Comparison of ENCODE assay signal across 1 cellular context in the genomic region with DNA sequence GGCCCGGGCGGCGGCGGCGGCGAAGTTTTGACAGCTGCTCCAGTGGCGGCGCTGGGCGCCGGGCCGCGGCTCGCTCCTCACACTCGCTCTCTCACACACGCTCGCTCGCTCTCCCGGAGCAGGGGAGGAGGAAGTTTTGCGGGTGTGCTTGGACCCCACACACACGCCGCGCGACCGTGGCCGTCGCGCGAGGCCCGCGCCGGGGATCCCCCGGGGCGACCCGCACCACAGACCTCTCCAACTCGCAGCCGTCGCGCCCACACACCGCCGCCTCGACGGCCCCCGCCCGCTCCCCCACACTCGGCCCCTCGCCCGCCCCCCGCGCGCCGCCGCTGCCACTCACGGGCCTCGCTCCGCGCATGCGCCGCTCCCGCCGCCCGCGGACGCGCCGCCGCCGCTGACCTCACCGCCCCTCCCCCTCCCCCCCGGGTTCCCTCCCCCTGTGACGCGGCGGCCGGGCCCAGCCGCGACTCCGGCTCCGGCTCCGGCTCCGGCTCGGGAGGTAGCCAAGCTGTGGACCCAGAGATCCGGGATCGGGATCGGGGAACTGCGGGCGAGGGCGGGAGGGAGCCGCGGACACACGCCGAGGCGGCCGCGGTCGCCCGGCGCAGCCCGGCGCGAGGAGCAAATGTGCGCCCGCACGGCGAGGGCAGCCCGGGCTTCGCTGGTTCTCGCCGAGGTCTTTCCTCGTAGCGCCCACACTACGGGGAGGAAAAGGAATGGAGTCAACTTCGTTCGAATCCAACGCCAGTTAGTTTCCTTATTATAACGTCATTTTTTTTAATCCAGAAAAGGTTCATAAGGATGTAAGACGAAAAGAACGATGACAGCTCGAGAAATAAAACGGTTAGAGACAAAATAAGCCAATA.
A peak's percentile ranks its signal among the peaks of the same experiment; 100 is the strongest.
TF ChIP-seq lines count a peak whose summit lies in the region.

No MANE protein-coding gene starts in this region.

TF ChIP-seq in HepG2, 621 proteins besides CTCF, POLR2A, EP300 and RAD21 (continued from another document):
- TF ChIP-seq, protein P1, sequence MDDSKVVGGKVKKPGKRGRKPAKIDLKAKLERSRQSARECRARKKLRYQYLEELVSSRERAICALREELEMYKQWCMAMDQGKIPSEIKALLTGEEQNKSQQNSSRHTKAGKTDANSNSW (CRISPR knock-in tag; IDR thresholded peaks at IDR 0.05; ENCODE audit: borderline replicate concordance): peak; percentile 46; the same call in 1 of the 2 replicates
- TF ChIP-seq NFKB2 (CRISPR knock-in tag; IDR thresholded peaks at IDR 0.05; ENCODE audit: borderline replicate concordance) (peak; percentile 46; the same call in 1 of the 2 replicates), ZNF549 (CRISPR knock-in tag; IDR thresholded peaks at IDR 0.05) (no peak), SMYD3 (CRISPR knock-in tag; IDR thresholded peaks at IDR 0.05) (no peak), ZNF367 (CRISPR knock-in tag; IDR thresholded peaks at IDR 0.05; ENCODE audit: borderline replicate concordance) (no peak), FOXC1 (CRISPR knock-in tag; IDR thresholded peaks at IDR 0.05; ENCODE audit: borderline replicate concordance) (peak; percentile 95), ZNF354B (CRISPR knock-in tag; IDR thresholded peaks at IDR 0.05) (no peak), STAG1 (CRISPR knock-in tag; IDR thresholded peaks at IDR 0.05) (peak; percentile 4; the same call in 1 of the 2 replicates), ZSCAN29 (CRISPR knock-in tag; conservative IDR thresholded peaks at IDR 0.05) (0 out of 2 replicates have a peak, but pooled peaks have one; percentile 28), RFXANK (CRISPR knock-in tag; IDR thresholded peaks at IDR 0.05) (no peak), AGO2 (optimal IDR thresholded peaks at IDR 0.05; ENCODE audit: low read depth, low read length) (no peak), ARHGAP35 (CRISPR knock-in tag; IDR thresholded peaks at IDR 0.05; ENCODE audit: borderline replicate concordance) (no peak), ZSCAN9 (CRISPR knock-in tag; IDR thresholded peaks at IDR 0.05; ENCODE audit: borderline replicate concordance) (no peak), ZFP90 (CRISPR knock-in tag; IDR thresholded peaks at IDR 0.05; ENCODE audit: borderline replicate concordance) (peak; percentile 71; the same call in 1 of the 2 replicates), XBP1 (CRISPR knock-in tag; IDR thresholded peaks at IDR 0.05) (no peak), ZNF34 (CRISPR knock-in tag; IDR thresholded peaks at IDR 0.05; ENCODE audit: borderline replicate concordance) (no peak), ZNF746 (CRISPR knock-in tag; IDR thresholded peaks at IDR 0.05) (no peak), ZNF543 (CRISPR knock-in tag; IDR thresholded peaks at IDR 0.05) (peak; percentile 72; the same call in 1 of the 2 replicates), PHF8 (CRISPR knock-in tag; IDR thresholded peaks at IDR 0.05) (peak; percentile 40), ZNF264 (CRISPR knock-in tag; IDR thresholded peaks at IDR 0.05) (no peak), TBX2 (CRISPR knock-in tag; IDR thresholded peaks at IDR 0.05; ENCODE audit: borderline replicate concordance) (peak; percentile 80), HOXA9 (CRISPR knock-in tag; IDR thresholded peaks at IDR 0.05; ENCODE audit: borderline replicate concordance) (no peak), ONECUT2 (CRISPR knock-in tag; IDR thresholded peaks at IDR 0.05) (no peak), ZSCAN25 (CRISPR knock-in tag; IDR thresholded peaks at IDR 0.05) (no peak), YEATS2 (CRISPR knock-in tag; IDR thresholded peaks at IDR 0.05; ENCODE audit: borderline replicate concordance) (0 out of 2 replicates have a peak, but pooled peaks have one; percentile 24), ZSCAN30 (CRISPR knock-in tag; IDR thresholded peaks at IDR 0.05) (no peak), CBFB (CRISPR knock-in tag; IDR thresholded peaks at IDR 0.05) (0 out of 2 replicates have a peak, but pooled peaks have one; percentile 53), SP140L (CRISPR knock-in tag; IDR thresholded peaks at IDR 0.05; ENCODE audit: borderline replicate concordance) (no peak), GTF2F1 (IDR thresholded peaks at IDR 0.05; ENCODE audit: low read length) (no peak), ZNF546 (CRISPR knock-in tag; conservative IDR thresholded peaks at IDR 0.05) (0 out of 2 replicates have a peak, but pooled peaks have one; percentile 46), ZNF451 (CRISPR knock-in tag; IDR thresholded peaks at IDR 0.05) (peak; percentile 73; the same call in 1 of the 2 replicates), NRL (CRISPR knock-in tag; IDR thresholded peaks at IDR 0.05; ENCODE audit: borderline replicate concordance) (no peak), LCORL (IDR thresholded peaks at IDR 0.05) (no peak), LCORL (CRISPR knock-in tag; IDR thresholded peaks at IDR 0.05) (0 out of 2 replicates have a peak, but pooled peaks have one; percentile 43), FOXK1 (CRISPR knock-in tag; IDR thresholded peaks at IDR 0.05; ENCODE audit: borderline replicate concordance, low read depth) (no peak), HHEX (CRISPR knock-in tag; IDR thresholded peaks at IDR 0.05) (no peak), DNMT1 (CRISPR knock-in tag; IDR thresholded peaks at IDR 0.05) (no peak), KLF11 (CRISPR knock-in tag; IDR thresholded peaks at IDR 0.05) (no peak), SIX1 (CRISPR knock-in tag; IDR thresholded peaks at IDR 0.05; ENCODE audit: borderline replicate concordance) (no peak), CBX2 (IDR thresholded peaks at IDR 0.05; ENCODE audit: low read depth, low read length) (no peak; the same call in 1 of the 2 replicates), CBX2 (CRISPR knock-in tag; IDR thresholded peaks at IDR 0.05; ENCODE audit: low read depth) (no peak)
- TF ChIP-seq, protein P2, sequence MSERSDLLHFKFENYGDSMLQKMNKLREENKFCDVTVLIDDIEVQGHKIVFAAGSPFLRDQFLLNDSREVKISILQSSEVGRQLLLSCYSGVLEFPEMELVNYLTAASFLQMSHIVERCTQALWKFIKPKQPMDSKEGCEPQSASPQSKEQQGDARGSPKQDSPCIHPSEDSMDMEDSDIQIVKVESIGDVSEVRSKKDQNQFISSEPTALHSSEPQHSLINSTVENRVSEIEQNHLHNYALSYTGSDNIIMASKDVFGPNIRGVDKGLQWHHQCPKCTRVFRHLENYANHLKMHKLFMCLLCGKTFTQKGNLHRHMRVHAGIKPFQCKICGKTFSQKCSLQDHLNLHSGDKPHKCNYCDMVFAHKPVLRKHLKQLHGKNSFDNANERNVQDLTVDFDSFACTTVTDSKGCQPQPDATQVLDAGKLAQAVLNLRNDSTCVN (CRISPR knock-in tag; IDR thresholded peaks at IDR 0.05; ENCODE audit: borderline replicate concordance): no peak
- TF ChIP-seq, protein P3, sequence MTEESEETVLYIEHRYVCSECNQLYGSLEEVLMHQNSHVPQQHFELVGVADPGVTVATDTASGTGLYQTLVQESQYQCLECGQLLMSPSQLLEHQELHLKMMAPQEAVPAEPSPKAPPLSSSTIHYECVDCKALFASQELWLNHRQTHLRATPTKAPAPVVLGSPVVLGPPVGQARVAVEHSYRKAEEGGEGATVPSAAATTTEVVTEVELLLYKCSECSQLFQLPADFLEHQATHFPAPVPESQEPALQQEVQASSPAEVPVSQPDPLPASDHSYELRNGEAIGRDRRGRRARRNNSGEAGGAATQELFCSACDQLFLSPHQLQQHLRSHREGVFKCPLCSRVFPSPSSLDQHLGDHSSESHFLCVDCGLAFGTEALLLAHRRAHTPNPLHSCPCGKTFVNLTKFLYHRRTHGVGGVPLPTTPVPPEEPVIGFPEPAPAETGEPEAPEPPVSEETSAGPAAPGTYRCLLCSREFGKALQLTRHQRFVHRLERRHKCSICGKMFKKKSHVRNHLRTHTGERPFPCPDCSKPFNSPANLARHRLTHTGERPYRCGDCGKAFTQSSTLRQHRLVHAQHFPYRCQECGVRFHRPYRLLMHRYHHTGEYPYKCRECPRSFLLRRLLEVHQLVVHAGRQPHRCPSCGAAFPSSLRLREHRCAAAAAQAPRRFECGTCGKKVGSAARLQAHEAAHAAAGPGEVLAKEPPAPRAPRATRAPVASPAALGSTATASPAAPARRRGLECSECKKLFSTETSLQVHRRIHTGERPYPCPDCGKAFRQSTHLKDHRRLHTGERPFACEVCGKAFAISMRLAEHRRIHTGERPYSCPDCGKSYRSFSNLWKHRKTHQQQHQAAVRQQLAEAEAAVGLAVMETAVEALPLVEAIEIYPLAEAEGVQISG (CRISPR knock-in tag; IDR thresholded peaks at IDR 0.05): peak; percentile 71; the same call in 1 of the 2 replicates
- TF ChIP-seq, protein P4, sequence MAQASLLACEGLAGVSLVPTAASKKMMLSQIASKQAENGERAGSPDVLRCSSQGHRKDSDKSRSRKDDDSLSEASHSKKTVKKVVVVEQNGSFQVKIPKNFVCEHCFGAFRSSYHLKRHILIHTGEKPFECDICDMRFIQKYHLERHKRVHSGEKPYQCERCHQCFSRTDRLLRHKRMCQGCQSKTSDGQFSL (CRISPR knock-in tag; IDR thresholded peaks at IDR 0.05): peak; percentile 60; the same call in 1 of the 2 replicates
- TF ChIP-seq, protein P5, sequence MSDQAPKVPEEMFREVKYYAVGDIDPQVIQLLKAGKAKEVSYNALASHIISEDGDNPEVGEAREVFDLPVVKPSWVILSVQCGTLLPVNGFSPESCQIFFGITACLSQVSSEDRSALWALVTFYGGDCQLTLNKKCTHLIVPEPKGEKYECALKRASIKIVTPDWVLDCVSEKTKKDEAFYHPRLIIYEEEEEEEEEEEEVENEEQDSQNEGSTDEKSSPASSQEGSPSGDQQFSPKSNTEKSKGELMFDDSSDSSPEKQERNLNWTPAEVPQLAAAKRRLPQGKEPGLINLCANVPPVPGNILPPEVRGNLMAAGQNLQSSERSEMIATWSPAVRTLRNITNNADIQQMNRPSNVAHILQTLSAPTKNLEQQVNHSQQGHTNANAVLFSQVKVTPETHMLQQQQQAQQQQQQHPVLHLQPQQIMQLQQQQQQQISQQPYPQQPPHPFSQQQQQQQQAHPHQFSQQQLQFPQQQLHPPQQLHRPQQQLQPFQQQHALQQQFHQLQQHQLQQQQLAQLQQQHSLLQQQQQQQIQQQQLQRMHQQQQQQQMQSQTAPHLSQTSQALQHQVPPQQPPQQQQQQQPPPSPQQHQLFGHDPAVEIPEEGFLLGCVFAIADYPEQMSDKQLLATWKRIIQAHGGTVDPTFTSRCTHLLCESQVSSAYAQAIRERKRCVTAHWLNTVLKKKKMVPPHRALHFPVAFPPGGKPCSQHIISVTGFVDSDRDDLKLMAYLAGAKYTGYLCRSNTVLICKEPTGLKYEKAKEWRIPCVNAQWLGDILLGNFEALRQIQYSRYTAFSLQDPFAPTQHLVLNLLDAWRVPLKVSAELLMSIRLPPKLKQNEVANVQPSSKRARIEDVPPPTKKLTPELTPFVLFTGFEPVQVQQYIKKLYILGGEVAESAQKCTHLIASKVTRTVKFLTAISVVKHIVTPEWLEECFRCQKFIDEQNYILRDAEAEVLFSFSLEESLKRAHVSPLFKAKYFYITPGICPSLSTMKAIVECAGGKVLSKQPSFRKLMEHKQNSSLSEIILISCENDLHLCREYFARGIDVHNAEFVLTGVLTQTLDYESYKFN (CRISPR knock-in tag; conservative IDR thresholded peaks at IDR 0.05): peak; percentile 50
- TF ChIP-seq, protein P6, sequence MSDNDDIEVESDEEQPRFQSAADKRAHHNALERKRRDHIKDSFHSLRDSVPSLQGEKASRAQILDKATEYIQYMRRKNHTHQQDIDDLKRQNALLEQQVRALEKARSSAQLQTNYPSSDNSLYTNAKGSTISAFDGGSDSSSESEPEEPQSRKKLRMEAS (IDR thresholded peaks at IDR 0.05): peak; percentile 90
- TF ChIP-seq, protein P7, sequence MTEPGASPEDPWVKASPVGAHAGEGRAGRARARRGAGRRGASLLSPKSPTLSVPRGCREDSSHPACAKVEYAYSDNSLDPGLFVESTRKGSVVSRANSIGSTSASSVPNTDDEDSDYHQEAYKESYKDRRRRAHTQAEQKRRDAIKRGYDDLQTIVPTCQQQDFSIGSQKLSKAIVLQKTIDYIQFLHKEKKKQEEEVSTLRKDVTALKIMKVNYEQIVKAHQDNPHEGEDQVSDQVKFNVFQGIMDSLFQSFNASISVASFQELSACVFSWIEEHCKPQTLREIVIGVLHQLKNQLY (CRISPR knock-in tag; IDR thresholded peaks at IDR 0.05): no peak
- TF ChIP-seq, protein P8, sequence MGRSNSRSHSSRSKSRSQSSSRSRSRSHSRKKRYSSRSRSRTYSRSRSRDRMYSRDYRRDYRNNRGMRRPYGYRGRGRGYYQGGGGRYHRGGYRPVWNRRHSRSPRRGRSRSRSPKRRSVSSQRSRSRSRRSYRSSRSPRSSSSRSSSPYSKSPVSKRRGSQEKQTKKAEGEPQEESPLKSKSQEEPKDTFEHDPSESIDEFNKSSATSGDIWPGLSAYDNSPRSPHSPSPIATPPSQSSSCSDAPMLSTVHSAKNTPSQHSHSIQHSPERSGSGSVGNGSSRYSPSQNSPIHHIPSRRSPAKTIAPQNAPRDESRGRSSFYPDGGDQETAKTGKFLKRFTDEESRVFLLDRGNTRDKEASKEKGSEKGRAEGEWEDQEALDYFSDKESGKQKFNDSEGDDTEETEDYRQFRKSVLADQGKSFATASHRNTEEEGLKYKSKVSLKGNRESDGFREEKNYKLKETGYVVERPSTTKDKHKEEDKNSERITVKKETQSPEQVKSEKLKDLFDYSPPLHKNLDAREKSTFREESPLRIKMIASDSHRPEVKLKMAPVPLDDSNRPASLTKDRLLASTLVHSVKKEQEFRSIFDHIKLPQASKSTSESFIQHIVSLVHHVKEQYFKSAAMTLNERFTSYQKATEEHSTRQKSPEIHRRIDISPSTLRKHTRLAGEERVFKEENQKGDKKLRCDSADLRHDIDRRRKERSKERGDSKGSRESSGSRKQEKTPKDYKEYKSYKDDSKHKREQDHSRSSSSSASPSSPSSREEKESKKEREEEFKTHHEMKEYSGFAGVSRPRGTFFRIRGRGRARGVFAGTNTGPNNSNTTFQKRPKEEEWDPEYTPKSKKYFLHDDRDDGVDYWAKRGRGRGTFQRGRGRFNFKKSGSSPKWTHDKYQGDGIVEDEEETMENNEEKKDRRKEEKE (IDR thresholded peaks at IDR 0.05): no peak
